Comparison of ENCODE assay signal across 8 cellular contexts in the genomic region with DNA sequence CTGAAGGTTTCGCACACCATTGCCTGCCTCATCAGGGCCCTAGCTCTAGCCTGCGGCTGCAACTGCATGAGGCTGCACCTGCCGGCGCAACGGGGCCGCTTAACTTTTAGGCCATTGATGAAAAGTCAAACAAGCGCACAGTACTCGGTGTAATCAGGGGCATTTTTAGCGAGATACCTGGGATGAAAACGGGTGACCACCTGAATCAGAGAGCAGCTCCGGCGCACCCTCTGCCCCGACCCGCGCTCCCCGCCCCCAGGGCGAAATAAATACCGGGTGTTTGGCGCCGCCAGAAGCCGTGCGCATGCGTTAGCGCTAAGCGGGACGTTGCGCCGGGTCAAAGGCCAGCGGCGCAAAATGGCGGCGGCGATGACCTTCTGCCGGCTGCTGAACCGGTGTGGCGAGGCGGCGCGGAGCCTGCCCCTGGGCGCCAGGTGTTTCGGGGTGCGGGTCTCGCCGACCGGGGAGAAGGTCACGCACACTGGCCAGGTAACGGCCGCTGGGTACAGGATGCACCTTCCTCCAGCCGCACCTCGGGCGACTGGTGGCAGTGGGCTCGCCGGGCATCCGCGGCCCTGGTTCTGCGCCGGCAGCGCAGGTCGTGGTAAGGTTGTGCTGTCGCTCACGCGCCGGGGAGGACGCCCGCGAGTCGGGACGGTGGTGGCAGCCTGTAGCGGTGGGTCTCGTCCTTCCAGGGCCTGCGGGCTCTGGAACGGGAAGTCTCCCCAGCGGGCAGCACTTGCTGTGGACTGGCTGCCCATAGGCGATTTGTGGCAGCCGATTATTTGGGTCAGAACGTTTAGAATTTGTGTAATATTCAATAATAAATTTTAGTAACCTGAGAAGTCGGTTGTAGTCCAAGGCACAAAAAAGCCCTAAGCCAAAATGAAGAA. TPM values are rescaled to one million over a fixed set of nuclear protein-coding genes. Genes with fewer than 3 reads are reported as not detected.
DNase-seq lines count a peak whose midpoint lies in the region; ATAC-seq and TF ChIP-seq lines count a peak whose summit lies in the region.

TSS of gene NDUFS6 (plus strand) at position 347 of the 893 bp plus-strand sequence. CDS start at position 358, 11 bp downstream.

- H3K4me3 Mint-ChIP-seq in progenitor cell of endocrine pancreas (ENCODE audit: low read depth) = peak within 1 kb of the TSS; percentile 99

- peak; percentile 66 for DNase-seq in NCI-H1092 (lab: John Stamatoyannopoulos, UW)
- peak; percentile 67 for DNase-seq in T follicular helper cell (ENCODE audit: low read depth)
- peak; percentile 76 to 86 (median 80) for DNase-seq in adrenal gland
- DNase-seq in left cardiac atrium = peak; percentile 88
- DNase-seq in progenitor cell of endocrine pancreas (ENCODE audit: low spot score, unreplicated experiment) = peak; percentile 58
- peak; percentile 92 for DNase-seq in upper lobe of right lung

- H3K4me3 ChIP-seq in adrenal gland = peak within 1 kb of the TSS; percentile 46 to 79 (median 54)
- peak within 1 kb of the TSS; percentile 97 for H3K4me3 ChIP-seq in upper lobe of right lung

- peaks cover 6% of the 10 kb centered on the region for H3K36me3 Mint-ChIP-seq in progenitor cell of endocrine pancreas (ENCODE audit: insufficient read depth)

- peak; percentile 51 for ATAC-seq in HG02571 (IDR thresholded peaks at IDR 0.05; ENCODE audit: unreplicated experiment)
- ATAC-seq in left cardiac atrium = peak; percentile 72 to 75
- peak; percentile 83 for ATAC-seq in upper lobe of right lung

- H3K27ac ChIP-seq in adrenal gland (peak within 1 kb of the TSS; percentile 55 to 90 (median 86)), upper lobe of right lung (peak within 1 kb of the TSS; percentile 87)

- H3K4me1 Mint-ChIP-seq in progenitor cell of endocrine pancreas (ENCODE audit: low read depth) = peaks cover 19% of the 10 kb centered on the region

- H3K36me3 ChIP-seq in adrenal gland (replicated peaks in 1 of 2) (peaks cover 0 to 50% of the 10 kb centered on the region in 2 donors), upper lobe of right lung (peaks cover 51% of the 10 kb centered on the region)

- no peak for TF ChIP-seq CTCF in adrenal gland (IDR thresholded peaks at IDR 0.05)
- peak; percentile 19 for TF ChIP-seq CTCF in progenitor cell of endocrine pancreas (IDR thresholded peaks at IDR 0.05; ENCODE audit: unreplicated experiment)
- no peak for TF ChIP-seq CTCF in upper lobe of right lung (IDR thresholded peaks at IDR 0.05)

- H3K9me3 ChIP-seq in adrenal gland (replicated peaks in 1 of 3) (no peaks in the 10 kb centered on the region), upper lobe of right lung (no peaks in the 10 kb centered on the region)

- H3K27me3 Mint-ChIP-seq in progenitor cell of endocrine pancreas = no peaks in the 10 kb centered on the region

- H3K4me1 ChIP-seq in adrenal gland (replicated peaks in 1 of 2) (peaks cover 7 to 16% of the 10 kb centered on the region in 2 donors), upper lobe of right lung (peaks cover 13% of the 10 kb centered on the region)

- TF ChIP-seq POLR2A in GM10847 (IDR thresholded peaks at IDR 0.05; ENCODE audit: extremely low read depth, insufficient read length) (peak; percentile 77), adrenal gland (IDR thresholded peaks at IDR 0.05) (peak; percentile 26 to 57)

- 0 to 1% (median 0%) methylated on average over 28 to 77 of the region's 77 CpGs for WGBS in adrenal gland, 4 donors

- H3K9me3 Mint-ChIP-seq in progenitor cell of endocrine pancreas (ENCODE audit: low read depth) = no peaks in the 10 kb centered on the region

- intact Hi-C loops in adrenal gland (cut with DNase I) = no loop called here
- intact Hi-C loops in left cardiac atrium (cut with DNase I) = loop anchor here in 1 of 2 donors (5.0 kb wide), 1 partner anchor 146 kb away; no protein-coding TSS in a partner anchor
- intact Hi-C loops in upper lobe of right lung (cut with DNase I) = no loop called here

- H3K27me3 ChIP-seq in adrenal gland (no peaks in the 10 kb centered on the region), upper lobe of right lung (no peaks in the 10 kb centered on the region)

- peak within 1 kb of the TSS; percentile 99 for H3K27ac Mint-ChIP-seq in progenitor cell of endocrine pancreas

RNA-seq across cellular contexts. Expression of gene NDUFS6, which starts in this region (rescaled TPM):
- total RNA-seq in adrenal gland = 10 to 100 TPM; 23.3 to 75.8 (median 36.8) TPM
- 10 to 100 TPM; 32.3 to 58.6 (median 58.5) TPM for polyA plus RNA-seq in adrenal gland
- total RNA-seq in left cardiac atrium = 10 to 100 TPM; 84.2 to 86.1 TPM
- 33.0 and 36.4 TPM in 2 replicates for total RNA-seq in progenitor cell of endocrine pancreas
- total RNA-seq in upper lobe of right lung = 23.5 TPM

Comparison
In these comparisons a context has a peak if more than half of its experiments do, and no peak if none do; other contexts are left out.
1. Peak in every context shown above with its lines: DNase-seq, ATAC-seq, H3K4me3 ChIP-seq and H3K27ac ChIP-seq.